ENCODE assay signal across 9 cellular contexts in genomic region chr17:57243171-57243622, GRCh38. TPM values are rescaled to one million over a fixed set of nuclear protein-coding genes. Genes with fewer than 3 reads are reported as not detected.
A peak's percentile ranks its signal among the peaks of the same experiment; 100 is the strongest.
DNase-seq lines count a peak whose midpoint lies in the region; ATAC-seq and TF ChIP-seq lines count a peak whose summit lies in the region.
"Had no signal": no experiment of that assay in that cellular context is flagged by ENCODE, and none has a peak within 500 bp of the region (broad histone marks: within the 10 kb centered on the region; RNA-seq: fewer than 3 reads in every experiment).

No MANE protein-coding gene starts in this region.

- DNase-seq in CMK (ENCODE audit: low read depth) (peak; percentile 37), HEK293T (ENCODE audit: extremely low spot score) (peak; percentile 86), NOMO-1 treated with DMSO at 0.1 percent for 48 hours (lab: John Stamatoyannopoulos, UW; ENCODE audit: unreplicated experiment) (peak; percentile 65), epithelial cell of proximal tubule (ENCODE audit: low read depth) (no peak)
- DNase-seq in activated CD8-positive, alpha-beta memory T cell treated with anti-CD3 and anti-CD28 coated beads, Interleukin-2, amount 10 ng/mL, durations not matched to agents 7 days and 5 days = peak; percentile 81
- peak; percentile 74 for DNase-seq in natural killer cell treated with Interleukin-12 subunit alpha and Interleukin-12 subunit beta and Interleukin-15 and Interleukin-18, amount 100 ng/mL, for 72 hours (ENCODE audit: low spot score)
- DNase-seq in stimulated activated naive CD4-positive, alpha-beta T cell (lab: John Stamatoyannopoulos, UW) = peak; percentile 27 to 78 (median 61)

- peak; percentile 85 for ATAC-seq in activated CD8-positive, alpha-beta memory T cell treated with anti-CD3 and anti-CD28 coated beads, Interleukin-2, amount 10 ng/mL, durations not matched to agents 7 days and 5 days
- peak; percentile 85 to 87 for ATAC-seq in natural killer cell treated with Interleukin-12 subunit alpha and Interleukin-12 subunit beta and Interleukin-15 and Interleukin-18, amount 100 ng/mL, for 72 hours
- no peak for ATAC-seq in GM19324 (IDR thresholded peaks at IDR 0.05; ENCODE audit: low FRiP score, unreplicated experiment)

- H3K27ac Mint-ChIP-seq in activated CD8-positive, alpha-beta memory T cell treated with anti-CD3 and anti-CD28 coated beads, Interleukin-2, amount 10 ng/mL, durations not matched to agents 7 days and 5 days = no peak overlapping the region
- peak overlapping the region in 1 of 2 donors; percentile 13 for H3K27ac Mint-ChIP-seq in natural killer cell treated with Interleukin-12 subunit alpha and Interleukin-12 subunit beta and Interleukin-15 and Interleukin-18, amount 100 ng/mL, for 72 hours

- H3K9me3 Mint-ChIP-seq in activated CD8-positive, alpha-beta memory T cell treated with anti-CD3 and anti-CD28 coated beads, Interleukin-2, amount 10 ng/mL, durations not matched to agents 7 days and 5 days (ENCODE audit: low read depth) = no peaks in the 10 kb centered on the region
- H3K9me3 Mint-ChIP-seq in natural killer cell treated with Interleukin-12 subunit alpha and Interleukin-12 subunit beta and Interleukin-15 and Interleukin-18, amount 100 ng/mL, for 72 hours = no peaks in the 10 kb centered on the region

- H3K4me3 ChIP-seq in epithelial cell of proximal tubule (ENCODE audit: low read depth, low read length) = no peak overlapping the region
- H3K4me3 ChIP-seq: SK-N-MC had no signal

- POLR2A ChIA-PET in HEK293T (lab: Yijun Ruan, JAX) = interaction anchor here (0.9 to 1.0 kb wide), 3 partner anchors 11 to 428 kb away, joined by 3 to 4 read pairs (median 3); no protein-coding TSS in a partner anchor

- H3K4me1 Mint-ChIP-seq in activated CD8-positive, alpha-beta memory T cell treated with anti-CD3 and anti-CD28 coated beads, Interleukin-2, amount 10 ng/mL, durations not matched to agents 7 days and 5 days = peaks cover 6% of the 10 kb centered on the region
- H3K4me1 Mint-ChIP-seq in natural killer cell treated with Interleukin-12 subunit alpha and Interleukin-12 subunit beta and Interleukin-15 and Interleukin-18, amount 100 ng/mL, for 72 hours (ENCODE audit: low read depth in 2 of 2) = peaks cover 0 to 8% of the 10 kb centered on the region in 2 donors

- peaks cover 23% of the 10 kb centered on the region for H3K27me3 Mint-ChIP-seq in activated CD8-positive, alpha-beta memory T cell treated with anti-CD3 and anti-CD28 coated beads, Interleukin-2, amount 10 ng/mL, durations not matched to agents 7 days and 5 days
- H3K27me3 Mint-ChIP-seq in natural killer cell treated with Interleukin-12 subunit alpha and Interleukin-12 subunit beta and Interleukin-15 and Interleukin-18, amount 100 ng/mL, for 72 hours = peaks cover 25 to 27% of the 10 kb centered on the region in 2 donors

- H3K36me3 Mint-ChIP-seq in activated CD8-positive, alpha-beta memory T cell treated with anti-CD3 and anti-CD28 coated beads, Interleukin-2, amount 10 ng/mL, durations not matched to agents 7 days and 5 days = no peaks in the 10 kb centered on the region
- no peaks in the 10 kb centered on the region for H3K36me3 Mint-ChIP-seq in natural killer cell treated with Interleukin-12 subunit alpha and Interleukin-12 subunit beta and Interleukin-15 and Interleukin-18, amount 100 ng/mL, for 72 hours

- CTCF ChIA-PET in HEK293T (lab: Yijun Ruan, JAX) = interaction anchor here (0.6 to 2.2 kb wide), 44 partner anchors 8 to 590 kb away, joined by 3 to 22 read pairs (median 4); partner anchors contain the start of gene MSI2
- CTCF ChIA-PET in activated CD8-positive, alpha-beta memory T cell treated with anti-CD3 and anti-CD28 coated beads, Interleukin-2, amount 10 ng/mL, durations not matched to agents 7 days and 5 days (lab: Charles Lee) = interaction anchor here (0.5 to 4.6 kb wide), 115 partner anchors 10 to 910 kb away, joined by 3 to 54 read pairs (median 4); partner anchors contain the start of genes CCDC182, MRPS23 and MSI2

- TF ChIP-seq CTCF in epithelial cell of proximal tubule (conservative IDR thresholded peaks at IDR 0.05; ENCODE audit: low read depth, low read length) = peak; percentile 100

- H3K4me3 Mint-ChIP-seq in activated CD8-positive, alpha-beta memory T cell treated with anti-CD3 and anti-CD28 coated beads, Interleukin-2, amount 10 ng/mL, durations not matched to agents 7 days and 5 days = no peak overlapping the region
- no peak overlapping the region for H3K4me3 Mint-ChIP-seq in natural killer cell treated with Interleukin-12 subunit alpha and Interleukin-12 subunit beta and Interleukin-15 and Interleukin-18, amount 100 ng/mL, for 72 hours

TF ChIP-seq in HEK293T, 16 proteins besides CTCF, POLR2A, EP300 and RAD21:
- TF ChIP-seq ELF4 (IDR thresholded peaks at IDR 0.05) (no peak), ZNF384 (IDR thresholded peaks at IDR 0.05) (no peak), SP1 (IDR thresholded peaks at IDR 0.05) (no peak), NFRKB (IDR thresholded peaks at IDR 0.05) (no peak), CTBP1 (IDR thresholded peaks at IDR 0.05; ENCODE audit: borderline replicate concordance) (no peak), BHLHE40 (IDR thresholded peaks at IDR 0.05; ENCODE audit: borderline replicate concordance) (no peak), FOXA1 (IDR thresholded peaks at IDR 0.05) (no peak), ARNT (IDR thresholded peaks at IDR 0.05) (no peak), FOXM1 (IDR thresholded peaks at IDR 0.05; ENCODE audit: borderline replicate concordance) (no peak), LEF1 (IDR thresholded peaks at IDR 0.05; ENCODE audit: borderline replicate concordance) (no peak), FOXK2 (IDR thresholded peaks at IDR 0.05) (no peak), SUZ12 (IDR thresholded peaks at IDR 0.05) (no peak), TARDBP (IDR thresholded peaks at IDR 0.05) (no peak), PKNOX1 (IDR thresholded peaks at IDR 0.05) (no peak), L3MBTL2 (conservative IDR thresholded peaks at IDR 0.05) (no peak), HDGF (IDR thresholded peaks at IDR 0.05; ENCODE audit: borderline replicate concordance) (no peak)
TF ChIP-seq in HEK293T: peak in this region for 0.

RNA-seq across cellular contexts. Expression of gene MSI2, which starts 13.1 kb away (rescaled TPM):
- 100 to 1,000 TPM; 117 to 120 TPM for total RNA-seq in activated CD8-positive, alpha-beta memory T cell treated with anti-CD3 and anti-CD28 coated beads, Interleukin-2, amount 10 ng/mL, durations not matched to agents 7 days and 5 days
- total RNA-seq in epithelial cell of proximal tubule = 26.3 and 26.6 TPM in 2 replicates
- 100 to 1,000 TPM in 1 of 2 donors, 10 to 100 TPM in 1; 51.3 to 126 TPM for total RNA-seq in natural killer cell treated with Interleukin-12 subunit alpha and Interleukin-12 subunit beta and Interleukin-15 and Interleukin-18, amount 100 ng/mL, for 72 hours
